ENCODE assay signal across 19 cellular contexts in genomic region chr5:140220698-140221064, GRCh38. TPM values are rescaled to one million over a fixed set of nuclear protein-coding genes. Genes with fewer than 3 reads are reported as not detected.
DNase-seq lines count a peak whose midpoint lies in the region; ATAC-seq, FAIRE-seq and TF ChIP-seq lines count a peak whose summit lies in the region.
"Had no signal": no experiment of that assay in that cellular context is flagged by ENCODE, and none has a peak within 500 bp of the region (broad histone marks: within the 10 kb centered on the region; RNA-seq: fewer than 3 reads in every experiment).

No MANE protein-coding gene starts in this region.

- ATAC-seq in HCT116 = peak; percentile 3; the same call in 1 of the 2 replicates
- ATAC-seq: effector memory CD8-positive, alpha-beta T cell had no signal

- H3K9ac ChIP-seq in HCT116 (ENCODE audit: low read length) (peak overlapping the region; percentile 43), skeletal muscle tissue (ENCODE audit: low read depth in 1 of 3, low read length in 3 of 3) (peak overlapping the region in 1 of 3 donors; percentile 58)

- H3K9me3 Mint-ChIP-seq in activated T-helper 1 cell treated with anti-CD3 and anti-CD28 coated beads, Interleukin-12 subunit alpha, Interleukin-12 subunit beta, Interleukin-2, Interleukin-4 antibody, amounts not matched to agents 30 ng/mL and 10 ng/mL and 1 ng/mL, durations not matched to agents 14 hours and 24 hours and 36 hours = no peaks in the 10 kb centered on the region
- H3K9me3 Mint-ChIP-seq: activated CD4-positive, alpha-beta memory T cell treated with anti-CD3 and anti-CD28 coated beads, Interleukin-2, amount 10 ng/mL, durations not matched to agents 7 days and 5 days; effector memory CD8-positive, alpha-beta T cell; immature natural killer cell had no signal

- no peaks in the 10 kb centered on the region for H3K36me3 ChIP-seq in HCT116 (ENCODE audit: control insufficient read depth in 1 of 2, insufficient read depth in 2 of 2, low read length in 2 of 2)
- no peaks in the 10 kb centered on the region for H3K36me3 ChIP-seq in left ventricle myocardium inferior
- H3K36me3 ChIP-seq in skeletal muscle tissue (ENCODE audit: control insufficient read depth in 3 of 3, insufficient read depth in 3 of 3, low read length in 3 of 3) = no peaks in the 10 kb centered on the region
- H3K36me3 ChIP-seq: brain microvascular endothelial cell had no signal

- no peak overlapping the region for H2AFZ ChIP-seq in HCT116 (ENCODE audit: low read depth, low read length, poor library complexity, severe bottlenecking)

- no peaks in the 10 kb centered on the region for H3K36me3 Mint-ChIP-seq in activated T-helper 1 cell treated with anti-CD3 and anti-CD28 coated beads, Interleukin-12 subunit alpha, Interleukin-12 subunit beta, Interleukin-2, Interleukin-4 antibody, amounts not matched to agents 30 ng/mL and 10 ng/mL and 1 ng/mL, durations not matched to agents 14 hours and 24 hours and 36 hours (ENCODE audit: low read depth)
- H3K36me3 Mint-ChIP-seq: immature natural killer cell had no signal

- RAD21 ChIA-PET in HCT116 (lab: Charles Lee; ENCODE audit: low non-redundant PET in 1 of 2, low total read pairs in 2 of 2, uncharacterized antibody in 2 of 2, unreplicated experiment in 2 of 2) = no interaction called here

- H4K20me1 ChIP-seq in HCT116 (ENCODE audit: insufficient read depth) = no peaks in the 10 kb centered on the region

- intact Hi-C loops in HCT116 (cut with micrococcal nuclease) (loop anchor here (10.0 kb wide), 1 partner anchor 146 kb away; no protein-coding TSS in a partner anchor), left ventricle myocardium inferior (cut with micrococcal nuclease) (no loop called here)
- intact Hi-C loops in activated T-helper 1 cell treated with anti-CD3 and anti-CD28 coated beads, Interleukin-12 subunit alpha, Interleukin-12 subunit beta, Interleukin-2, Interleukin-4 antibody, amounts not matched to agents 30 ng/mL and 10 ng/mL and 1 ng/mL, durations not matched to agents 14 hours and 24 hours and 36 hours (cut with micrococcal nuclease) = loop anchor here (5.0 kb wide), 1 partner anchor 43 kb away; the partner anchor contains the start of gene CYSTM1

- TF ChIP-seq CTCF in HCT116 (IDR thresholded peaks at IDR 0.05 in 2 of 3, conservative IDR thresholded peaks at IDR 0.05 in 1 of 3; ENCODE audit: borderline replicate concordance in 1 of 3, insufficient read depth in 1 of 3, low read depth in 2 of 3, low read length in 2 of 3) (no peak), left ventricle myocardium inferior (IDR thresholded peaks at IDR 0.05; ENCODE audit: borderline replicate concordance) (no peak), D721Med (IDR thresholded peaks at IDR 0.05; ENCODE audit: insufficient read depth, missing control alignments) (no peak)

- peak overlapping the region; percentile 87 for H3K27ac ChIP-seq in HCT116 (ENCODE audit: low read depth, low read length)
- peak overlapping the region; percentile 71 for H3K27ac ChIP-seq in left ventricle myocardium inferior (replicated peaks)
- peak overlapping the region; percentile 95 for H3K27ac ChIP-seq in skeletal muscle tissue (ENCODE audit: low read depth, low read length)
- H3K27ac ChIP-seq: C4-2B had no signal

- POLR2A ChIA-PET in HCT116 (lab: Charles Lee) = no interaction called here

- H3K4me1 Mint-ChIP-seq in activated T-helper 1 cell treated with anti-CD3 and anti-CD28 coated beads, Interleukin-12 subunit alpha, Interleukin-12 subunit beta, Interleukin-2, Interleukin-4 antibody, amounts not matched to agents 30 ng/mL and 10 ng/mL and 1 ng/mL, durations not matched to agents 14 hours and 24 hours and 36 hours (ENCODE audit: low read depth) = peaks cover 34% of the 10 kb centered on the region

- H3K9me3 ChIP-seq in HCT116 (ENCODE audit: control insufficient read depth in 1 of 2, insufficient read depth in 1 of 2, low read depth in 1 of 2, low read length in 2 of 2) = no peaks in the 10 kb centered on the region
- H3K9me3 ChIP-seq in left ventricle myocardium inferior (replicated peaks) = no peaks in the 10 kb centered on the region
- H3K9me3 ChIP-seq in skeletal muscle tissue (ENCODE audit: control insufficient read depth in 3 of 3, low read length in 3 of 3) = no peaks in the 10 kb centered on the region

- peaks cover 72 to 89% of the 10 kb centered on the region in 2 experiments for H3K4me1 ChIP-seq in HCT116 (ENCODE audit: control insufficient read depth in 1 of 2, insufficient read depth in 2 of 2, low read length in 2 of 2)
- H3K4me1 ChIP-seq in left ventricle myocardium inferior = peaks cover 100% of the 10 kb centered on the region
- H3K4me1 ChIP-seq in skeletal muscle tissue (ENCODE audit: control insufficient read depth in 3 of 3, insufficient read depth in 3 of 3, low read length in 3 of 3) = peaks cover 68 to 87% (median 85%) of the 10 kb centered on the region in 3 donors

- H3K27ac Mint-ChIP-seq in activated T-helper 1 cell treated with anti-CD3 and anti-CD28 coated beads, Interleukin-12 subunit alpha, Interleukin-12 subunit beta, Interleukin-2, Interleukin-4 antibody, amounts not matched to agents 30 ng/mL and 10 ng/mL and 1 ng/mL, durations not matched to agents 14 hours and 24 hours and 36 hours = peak overlapping the region; percentile 42
- H3K27ac Mint-ChIP-seq: activated CD4-positive, alpha-beta memory T cell treated with anti-CD3 and anti-CD28 coated beads, Interleukin-2, amount 10 ng/mL, durations not matched to agents 7 days and 5 days; effector memory CD8-positive, alpha-beta T cell; immature natural killer cell; progenitor cell of endocrine pancreas had no signal

- CTCF ChIA-PET in HCT116 (lab: Charles Lee) = interaction anchor here (1.0 to 2.7 kb wide), 5 partner anchors 8 to 152 kb away, joined by 3 to 17 read pairs (median 3); no protein-coding TSS in a partner anchor

- H3K79me2 ChIP-seq in HCT116 (ENCODE audit: insufficient read depth, low read length) = peaks cover 10% of the 10 kb centered on the region; the same call in 1 of the 2 replicates

- BruUV-seq in HCT116 (replicated peaks; lab: Mats Ljungman, UMichigan) = no TSS peak

- no peak for DNase-seq in HCT116 (ENCODE audit: low read depth, low spot score)
- no peak for DNase-seq in activated T-helper 1 cell treated with anti-CD3 and anti-CD28 coated beads, Interleukin-12 subunit alpha, Interleukin-12 subunit beta, Interleukin-2, Interleukin-4 antibody, amounts not matched to agents 30 ng/mL and 10 ng/mL and 1 ng/mL, durations not matched to agents 14 hours and 24 hours and 36 hours (ENCODE audit: low spot score)
- DNase-seq in left ventricle myocardium inferior = no peak
- DNase-seq in DMS153 treated with DMSO at 0.1 percent for 48 hours (lab: John Stamatoyannopoulos, UW; ENCODE audit: unreplicated experiment) = no peak
- DNase-seq in DMS 273 treated with DMSO at 0.1 percent for 48 hours (lab: John Stamatoyannopoulos, UW) = no peak
- no peak for DNase-seq in D721Med (ENCODE audit: insufficient read length, low spot score)
- DNase-seq: activated CD4-positive, alpha-beta memory T cell treated with anti-CD3 and anti-CD28 coated beads, Interleukin-2, amount 10 ng/mL, durations not matched to agents 7 days and 5 days; activated effector memory CD4-positive, alpha-beta T cell treated with Interleukin-2 at 50 U/mL for 16 hours; brain microvascular endothelial cell; effector memory CD8-positive, alpha-beta T cell; immature natural killer cell; NCI-H187 treated with DMSO at 0.1 percent for 48 hours; NCI-H524; T1000 had no signal

- no peak for TF ChIP-seq RAD21 in HCT116 (IDR thresholded peaks at IDR 0.05; ENCODE audit: low read depth)

- H3K27me3 Mint-ChIP-seq in activated T-helper 1 cell treated with anti-CD3 and anti-CD28 coated beads, Interleukin-12 subunit alpha, Interleukin-12 subunit beta, Interleukin-2, Interleukin-4 antibody, amounts not matched to agents 30 ng/mL and 10 ng/mL and 1 ng/mL, durations not matched to agents 14 hours and 24 hours and 36 hours (ENCODE audit: insufficient read depth) = no peaks in the 10 kb centered on the region
- H3K27me3 Mint-ChIP-seq: activated CD4-positive, alpha-beta memory T cell treated with anti-CD3 and anti-CD28 coated beads, Interleukin-2, amount 10 ng/mL, durations not matched to agents 7 days and 5 days; progenitor cell of endocrine pancreas had no signal

- H3K4me3 Mint-ChIP-seq in activated T-helper 1 cell treated with anti-CD3 and anti-CD28 coated beads, Interleukin-12 subunit alpha, Interleukin-12 subunit beta, Interleukin-2, Interleukin-4 antibody, amounts not matched to agents 30 ng/mL and 10 ng/mL and 1 ng/mL, durations not matched to agents 14 hours and 24 hours and 36 hours = no peak overlapping the region
- H3K4me3 Mint-ChIP-seq: activated CD4-positive, alpha-beta memory T cell treated with anti-CD3 and anti-CD28 coated beads, Interleukin-2, amount 10 ng/mL, durations not matched to agents 7 days and 5 days; effector memory CD8-positive, alpha-beta T cell; immature natural killer cell had no signal

- H3K9me2 ChIP-seq in HCT116 (ENCODE audit: insufficient read depth) = no peaks in the 10 kb centered on the region

- FAIRE-seq in D721Med (lab: Jason Lieb, UNC) = no peak
- FAIRE-seq: frontal cortex, GM12892 had no signal

- H3K4me3 ChIP-seq in HCT116 (replicated peaks in 1 of 2; ENCODE audit: low read depth in 1 of 2, low read length in 2 of 2) (peak overlapping the region in 1 of 2 experiments; percentile 45; a peak in 1 of 4 replicates), left ventricle myocardium inferior (no peak overlapping the region), skeletal muscle tissue (ENCODE audit: low read length in 3 of 3) (no peak overlapping the region)

- H3K4me2 ChIP-seq in HCT116 (ENCODE audit: low read length) = peak overlapping the region; percentile 73

- TF ChIP-seq POLR2A in HCT116 (IDR thresholded peaks at IDR 0.05; ENCODE audit: borderline replicate concordance, extremely low read depth, insufficient read depth, insufficient read length) = no peak

- H3K27me3 ChIP-seq in HCT116 (ENCODE audit: insufficient read depth, low read length) = no peaks in the 10 kb centered on the region
- H3K27me3 ChIP-seq in left ventricle myocardium inferior (ENCODE audit: low read depth) = no peaks in the 10 kb centered on the region
- H3K27me3 ChIP-seq in skeletal muscle tissue (ENCODE audit: control insufficient read depth in 3 of 3, insufficient read depth in 3 of 3, low read length in 3 of 3) = no peaks in the 10 kb centered on the region
- H3K27me3 ChIP-seq: brain microvascular endothelial cell had no signal

RNA-seq across cellular contexts. Expression of gene CYSTM1, which starts 45.7 kb away (rescaled TPM):
- total RNA-seq in HCT116 (2021; ENCODE audit: unreplicated experiment) (56.0 TPM), left ventricle myocardium inferior (93.3 TPM), skeletal muscle tissue (3.1 TPM)
- polyA plus RNA-seq in HCT116 (2012) = 92.6 and 95.7 TPM in 2 replicates
- total RNA-seq in activated T-helper 1 cell treated with anti-CD3 and anti-CD28 coated beads, Interleukin-12 subunit alpha, Interleukin-12 subunit beta, Interleukin-2, Interleukin-4 antibody, amounts not matched to agents 30 ng/mL and 10 ng/mL and 1 ng/mL, durations not matched to agents 14 hours and 24 hours and 36 hours = 16.6 and 17.2 TPM in 2 replicates
